In the genomic region with DNA sequence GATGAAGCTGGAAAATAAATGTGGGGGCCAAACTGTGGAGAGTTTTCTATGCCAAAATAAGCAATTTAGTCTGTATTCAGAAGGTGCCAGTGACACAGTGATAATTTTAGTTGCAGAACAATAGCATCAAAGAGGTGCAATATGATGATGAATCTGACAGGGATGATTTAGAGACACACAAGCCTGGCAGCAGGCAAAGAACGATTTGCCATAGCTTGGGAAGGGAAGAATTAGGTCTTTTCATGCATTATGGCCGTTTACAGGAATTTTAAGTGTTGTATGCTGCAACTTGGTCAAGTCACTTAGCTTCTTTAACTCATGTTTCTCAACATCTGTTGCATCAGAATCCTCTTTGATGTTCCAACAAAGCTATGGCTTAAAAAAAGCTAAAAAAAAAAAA, we compare ENCODE assay signal across 21 cellular contexts.
DNase-seq lines count a peak whose midpoint lies in the region; ATAC-seq and TF ChIP-seq lines count a peak whose summit lies in the region.
"Had no signal": no experiment of that assay in that cellular context is flagged by ENCODE, and none has a peak within 500 bp of the region (broad histone marks: within the 10 kb centered on the region; RNA-seq: fewer than 3 reads in every experiment).

No MANE protein-coding gene starts in this region.

- no peaks in the 10 kb centered on the region for H4K20me1 ChIP-seq in GM23248 (ENCODE audit: insufficient read depth)
- H4K20me1 ChIP-seq in osteoblast (ENCODE audit: insufficient read depth, low read length), result no peaks in the 10 kb centered on the region

- TF ChIP-seq CTCF in choroid plexus epithelial cell (conservative IDR thresholded peaks at IDR 0.05; ENCODE audit: low read depth, low read length) (no peak), osteoblast (IDR thresholded peaks at IDR 0.05; ENCODE audit: extremely low read depth, low read depth, low read length) (no peak)

- no peaks in the 10 kb centered on the region for H3K27me3 ChIP-seq in GM23248 (replicated peaks; ENCODE audit: insufficient read depth)
- H3K27me3 ChIP-seq in osteoblast (ENCODE audit: insufficient read depth, low read length), result no peaks in the 10 kb centered on the region
- H3K27me3 ChIP-seq: spleen, uterus had no signal

- H3K9me3 ChIP-seq in GM23248 (ENCODE audit: low read depth) (no peaks in the 10 kb centered on the region), osteoblast (ENCODE audit: low read depth, low read length) (no peaks in the 10 kb centered on the region)
- H3K9me3 ChIP-seq: spleen, uterus had no signal

- DNase-seq in GM23248 (peak; percentile 60), NOMO-1 treated with DMSO at 0.1 percent for 48 hours (lab: John Stamatoyannopoulos, UW; ENCODE audit: unreplicated experiment) (peak; percentile 70), choroid plexus epithelial cell (ENCODE audit: low read depth) (peak; percentile 73), osteoblast (ENCODE audit: insufficient read length, low spot score, missing footprints) (peak; percentile 41), substantia nigra (lab: John Stamatoyannopoulos, UW) (no peak), cortex of kidney (lab: John Stamatoyannopoulos, UW) (no peak)
- DNase-seq: activated CD4-positive, alpha-beta T cell treated with anti-CD3 and anti-CD28 coated beads, Interleukin-2, amount 10 ng/mL, durations not matched to agents 24 days and 14 days; activated T-cell treated with anti-CD3 and anti-CD28 coated beads, Interleukin-2, amount 50 U/mL, for 1 hour; cerebellar nuclear complex; EL; left cardiac atrium; NCI-H2029; NCI-H748 treated with DMSO at 0.1 percent for 48 hours; spleen; T-helper 9 cell; uterus had no signal

- H3K79me2 ChIP-seq in GM23248 (ENCODE audit: insufficient read depth) (no peaks in the 10 kb centered on the region), osteoblast (ENCODE audit: insufficient read depth, low read length) (no peaks in the 10 kb centered on the region)
- H3K79me2 ChIP-seq: parathyroid adenoma had no signal

- H3K4me2 ChIP-seq in GM23248 (ENCODE audit: unreplicated experiment) (no peak overlapping the region), osteoblast (ENCODE audit: insufficient read depth, low read length) (peak overlapping the region; percentile 43)

- ATAC-seq in GM21737 (IDR thresholded peaks at IDR 0.05; ENCODE audit: unreplicated experiment), result no peak
- ATAC-seq: GM12878, left cardiac atrium, Right ventricle myocardium inferior had no signal

- H3K9ac ChIP-seq in GM23248, result no peak overlapping the region
- H3K9ac ChIP-seq: parathyroid adenoma had no signal

- WGBS in GM23248 (ENCODE audit: low coverage in 1 of 2, low lambda C conversion rate in 2 of 2, missing lambda C conversion rate in 2 of 2), 2 experiments, result 24 to 28% methylated on average over 2 of the region's 2 CpGs

- H2AFZ ChIP-seq in GM23248 (peak overlapping the region; percentile 56), osteoblast (ENCODE audit: low read length) (no peak overlapping the region)
- H2AFZ ChIP-seq: parathyroid adenoma had no signal

- H3K4me3 ChIP-seq in GM23248 (no peak overlapping the region), choroid plexus epithelial cell (ENCODE audit: low read depth, low read length) (no peak overlapping the region), osteoblast (ENCODE audit: insufficient read depth, low read length) (no peak overlapping the region)
- H3K4me3 ChIP-seq: GM12878, spleen, uterus had no signal

- in situ Hi-C loops in GM23248 (cut with MboI), result no loop called here

- H3K4me1 ChIP-seq in GM23248 (ENCODE audit: insufficient read depth) (peaks cover 13% of the 10 kb centered on the region), osteoblast (ENCODE audit: insufficient read depth, low read length) (peaks cover 6% of the 10 kb centered on the region)
- H3K4me1 ChIP-seq: parathyroid adenoma, spleen, uterus had no signal

- H3K36me3 ChIP-seq in GM23248 (ENCODE audit: low read depth), result no peaks in the 10 kb centered on the region
- H3K36me3 ChIP-seq in osteoblast (ENCODE audit: insufficient read depth, low read length), result no peaks in the 10 kb centered on the region
- H3K36me3 ChIP-seq: spleen, uterus had no signal

- H3K27ac ChIP-seq in GM23248, result 0 out of 2 replicates have a peak overlapping the region, but pooled peaks have one; percentile 1
- peak overlapping the region; percentile 33 for H3K27ac ChIP-seq in osteoblast (ENCODE audit: low read depth, low read length)
- no peak overlapping the region for H3K27ac ChIP-seq in substantia nigra (ENCODE audit: low read depth, low read length, poor library complexity, severe bottlenecking)
- H3K27ac ChIP-seq: C4-2B, parathyroid adenoma, spleen, uterus had no signal

- no peaks in the 10 kb centered on the region; the same call in none of the 2 replicates for H3K9me2 ChIP-seq in GM23248 (ENCODE audit: insufficient read depth)

- no peaks in the 10 kb centered on the region for H3F3A ChIP-seq in GM23248 (ENCODE audit: insufficient read depth)

Comparison
In these comparisons a context has a peak if more than half of its experiments do, and no peak if none do; other contexts are left out.
1. DNase-seq: peak in GM23248 (single experiment), NOMO-1 treated with DMSO at 0.1 percent for 48 hours (single experiment), choroid plexus epithelial cell (single experiment) and osteoblast (single experiment); none in substantia nigra (0 of 49) and cortex of kidney (single experiment).